16 cellular contexts compared by ENCODE assay signal in genomic region chr3:117630469-117630868, GRCh38.
DNase-seq lines count a peak whose midpoint lies in the region; ATAC-seq, FAIRE-seq and TF ChIP-seq lines count a peak whose summit lies in the region.
"Had no signal": no experiment of that assay in that cellular context is flagged by ENCODE, and none has a peak within 500 bp of the region (broad histone marks: within the 10 kb centered on the region; RNA-seq: fewer than 3 reads in every experiment).

No MANE protein-coding gene starts in this region.

- TF ChIP-seq CTCF in RWPE1 (conservative IDR thresholded peaks at IDR 0.05; ENCODE audit: low read depth) (no peak), D721Med (IDR thresholded peaks at IDR 0.05; ENCODE audit: insufficient read depth, missing control alignments) (no peak)

- no peak overlapping the region for H3K27ac ChIP-seq in RWPE1
- H3K27ac ChIP-seq: ascending aorta, foreskin keratinocyte, HL-60, parathyroid adenoma had no signal

- CTCF ChIA-PET in RWPE1 (lab: Yijun Ruan, JAX) = no interaction called here

- ATAC-seq in GM18519 (IDR thresholded peaks at IDR 0.05; ENCODE audit: low FRiP score, unreplicated experiment) (peak; percentile 76), GM21423 (IDR thresholded peaks at IDR 0.05; ENCODE audit: unreplicated experiment) (peak; percentile 77), HG02970 (IDR thresholded peaks at IDR 0.05; ENCODE audit: low FRiP score, unreplicated experiment) (peak; percentile 72), HG03571 (IDR thresholded peaks at IDR 0.05; ENCODE audit: unreplicated experiment) (peak; percentile 42)
- ATAC-seq: foreskin keratinocyte had no signal

- FAIRE-seq in D721Med (lab: Jason Lieb, UNC) = no peak

- DNase-seq in RWPE1 (ENCODE audit: low spot score) = no peak
- DNase-seq in NCI-H1105 (lab: John Stamatoyannopoulos, UW) = no peak
- DNase-seq in AML-193 (lab: John Stamatoyannopoulos, UW) = no peak
- DNase-seq in D721Med (ENCODE audit: insufficient read length, low spot score) = no peak
- DNase-seq: effector CD4-positive, alpha-beta T cell; foreskin keratinocyte; OCI-M1; stimulated activated CD4-positive, alpha-beta T cell treated with anti-CD3 and anti-CD28 coated beads, Interleukin-15, amount 100 ng/mL, for 24 hours; SW 1271 had no signal

- POLR2A ChIA-PET in RWPE1 (lab: Yijun Ruan, JAX; ENCODE audit: low non-redundant PET) = no interaction called here
